ENCODE assay signal across 23 cellular contexts in the genomic region with DNA sequence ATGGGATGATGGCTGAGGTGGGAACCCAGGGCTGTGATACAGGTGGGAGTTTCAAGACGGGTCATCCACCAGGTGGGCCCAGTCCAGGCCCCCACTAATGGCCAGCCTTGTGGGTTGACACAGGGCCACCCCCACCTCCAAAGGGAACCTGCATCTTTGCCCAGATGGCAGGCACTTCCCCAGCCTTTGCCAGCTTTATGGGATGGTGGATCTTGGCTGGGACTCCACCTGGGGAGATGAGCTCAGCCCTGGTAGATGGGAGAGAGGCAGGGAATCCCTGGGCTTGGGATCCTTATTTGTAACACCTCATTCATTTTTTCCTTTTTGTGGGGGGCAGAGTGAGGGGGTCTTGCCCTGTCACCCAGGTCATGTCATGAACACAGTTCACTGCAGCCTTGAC. TPM values are rescaled to one million over a fixed set of nuclear protein-coding genes. Genes with fewer than 3 reads are reported as not detected.
DNase-seq lines count a peak whose midpoint lies in the region; ATAC-seq and TF ChIP-seq lines count a peak whose summit lies in the region.
"Had no signal": no experiment of that assay in that cellular context is flagged by ENCODE, and none has a peak within 500 bp of the region (broad histone marks: within the 10 kb centered on the region; RNA-seq: fewer than 3 reads in every experiment).

No MANE protein-coding gene starts in this region.

- peaks cover 40% of the 10 kb centered on the region for H3K36me3 Mint-ChIP-seq in T-helper 1 cell treated with Interleukin-12 subunit alpha and Interleukin-12 subunit beta and Interleukin-4 antibody, amounts not matched to agents 30 μg/mL and 1 μg/mL, for 36 hours (ENCODE audit: low read depth)
- peaks cover 100% of the 10 kb centered on the region for H3K36me3 Mint-ChIP-seq in activated T-helper 17 cell treated with anti-CD3 and anti-CD28 coated beads, Interleukin-2, amount 50 U/mL, for 72 hours (ENCODE audit: low read depth)
- no peaks in the 10 kb centered on the region for H3K36me3 Mint-ChIP-seq in HFFc6 (ENCODE audit: low read depth)

- no peak overlapping the region for H2BK120ac ChIP-seq in neuronal stem cell (ENCODE audit: low read depth, low read length)

- H3K23ac ChIP-seq in neuronal stem cell (ENCODE audit: low read depth, low read length, poor library complexity): no peak overlapping the region

- no peak overlapping the region for H3K18ac ChIP-seq in neuronal stem cell (ENCODE audit: low read length)

- no peak overlapping the region for H2BK12ac ChIP-seq in neuronal stem cell (ENCODE audit: low read length)

- no peaks in the 10 kb centered on the region for H3K79me1 ChIP-seq in neuronal stem cell (ENCODE audit: low read depth, low read length)

- H2AK5ac ChIP-seq in neuronal stem cell (ENCODE audit: low read depth, low read length): no peak overlapping the region

- H3K9ac ChIP-seq in neuronal stem cell (ENCODE audit: low read depth, low read length, poor library complexity): no peak overlapping the region

- H3K4me3 ChIP-seq in neuronal stem cell (ENCODE audit: low read length in 2 of 2): no peak overlapping the region
- H3K4me3 ChIP-seq: cardiac muscle cell, prostate gland, upper lobe of right lung had no signal

- no peak overlapping the region for H4K91ac ChIP-seq in neuronal stem cell (ENCODE audit: low read depth, low read length, poor library complexity)

- no peak for ATAC-seq in activated T-helper 17 cell treated with anti-CD3 and anti-CD28 coated beads, Interleukin-2, amount 50 U/mL, for 72 hours (replicated peaks)
- ATAC-seq: upper lobe of right lung had no signal

- H3K27me3 Mint-ChIP-seq in T-helper 1 cell treated with Interleukin-12 subunit alpha and Interleukin-12 subunit beta and Interleukin-4 antibody, amounts not matched to agents 30 μg/mL and 1 μg/mL, for 36 hours (ENCODE audit: low read depth): no peaks in the 10 kb centered on the region
- H3K27me3 Mint-ChIP-seq in activated T-helper 17 cell treated with anti-CD3 and anti-CD28 coated beads, Interleukin-2, amount 50 U/mL, for 72 hours: no peaks in the 10 kb centered on the region
- H3K27me3 Mint-ChIP-seq in HFFc6 (ENCODE audit: insufficient read depth): peaks cover 5% of the 10 kb centered on the region

- no peak overlapping the region for H3K4me3 Mint-ChIP-seq in T-helper 1 cell treated with Interleukin-12 subunit alpha and Interleukin-12 subunit beta and Interleukin-4 antibody, amounts not matched to agents 30 μg/mL and 1 μg/mL, for 36 hours
- H3K4me3 Mint-ChIP-seq in activated T-helper 17 cell treated with anti-CD3 and anti-CD28 coated beads, Interleukin-2, amount 50 U/mL, for 72 hours: no peak overlapping the region
- no peak overlapping the region for H3K4me3 Mint-ChIP-seq in HFFc6
- H3K4me3 Mint-ChIP-seq: activated naive CD4-positive, alpha-beta T cell treated with anti-CD3 and anti-CD28 coated beads for 36 hours; T-helper 2 cell treated with Interferon-gamma antibody and Interleukin-4, amounts not matched to agents 5 μg/mL and 100 μg/mL, for 36 hours had no signal

- no peaks in the 10 kb centered on the region for H3K9me3 ChIP-seq in neuronal stem cell (replicated peaks in 1 of 2; ENCODE audit: control insufficient read depth in 2 of 2, insufficient read depth in 1 of 2, low read depth in 1 of 2, low read length in 2 of 2)
- H3K9me3 ChIP-seq: prostate gland, upper lobe of right lung had no signal

- no peaks in the 10 kb centered on the region for H3K27me3 ChIP-seq in neuronal stem cell (ENCODE audit: control insufficient read depth in 3 of 3, insufficient read depth in 3 of 3, low read depth in 1 of 3, low read length in 3 of 3)
- H3K27me3 ChIP-seq: cardiac muscle cell, upper lobe of right lung had no signal

- DNase-seq in T-helper 1 cell: no peak
- DNase-seq in NCI-H446 (lab: John Stamatoyannopoulos, UW): peak; percentile 14 to 47
- no peak for DNase-seq in neuronal stem cell (ENCODE audit: low spot score)
- no peak for DNase-seq in SW480 (ENCODE audit: low spot score)
- DNase-seq in NK-92 treated with Interleukin-12 subunit alpha and Interleukin-12 subunit beta, amount 100 ng/mL, for 24 hours (lab: John Stamatoyannopoulos, UW): no peak
- DNase-seq in HFFc6: no peak
- DNase-seq: activated naive CD4-positive, alpha-beta T cell treated with anti-CD3 and anti-CD28 coated beads for 36 hours; activated T-cell treated with anti-CD3 and anti-CD28 coated beads, Interleukin-2, amount 50 U/mL, for 48 hours; AML-193; aorta; EL; H7; Kasumi-1; MV-4-11; NCI-H1694; NCI-H524 treated with DMSO at 0.1 percent for 48 hours; upper lobe of right lung; WERI-Rb-1 had no signal

- H3K4me1 Mint-ChIP-seq in T-helper 1 cell treated with Interleukin-12 subunit alpha and Interleukin-12 subunit beta and Interleukin-4 antibody, amounts not matched to agents 30 μg/mL and 1 μg/mL, for 36 hours (ENCODE audit: low read depth): peaks cover 48% of the 10 kb centered on the region
- H3K4me1 Mint-ChIP-seq in activated T-helper 17 cell treated with anti-CD3 and anti-CD28 coated beads, Interleukin-2, amount 50 U/mL, for 72 hours: peaks cover 56% of the 10 kb centered on the region
- H3K4me1 Mint-ChIP-seq in HFFc6 (ENCODE audit: low read depth): peaks cover 1% of the 10 kb centered on the region; the same call in 1 of the 2 replicates

- no peak overlapping the region for H3K27ac ChIP-seq in neuronal stem cell (replicated peaks; ENCODE audit: low read length)
- H3K27ac ChIP-seq: cardiac muscle cell, prostate gland, upper lobe of right lung, WERI-Rb-1 had no signal

- no peak for TF ChIP-seq CTCF in HFFc6 (IDR thresholded peaks at IDR 0.05)

- H3K9me3 Mint-ChIP-seq in T-helper 1 cell treated with Interleukin-12 subunit alpha and Interleukin-12 subunit beta and Interleukin-4 antibody, amounts not matched to agents 30 μg/mL and 1 μg/mL, for 36 hours: no peaks in the 10 kb centered on the region
- no peaks in the 10 kb centered on the region for H3K9me3 Mint-ChIP-seq in activated T-helper 17 cell treated with anti-CD3 and anti-CD28 coated beads, Interleukin-2, amount 50 U/mL, for 72 hours
- H3K9me3 Mint-ChIP-seq in HFFc6: no peaks in the 10 kb centered on the region
- H3K9me3 Mint-ChIP-seq: activated naive CD4-positive, alpha-beta T cell treated with anti-CD3 and anti-CD28 coated beads for 36 hours; T-helper 2 cell treated with Interferon-gamma antibody and Interleukin-4, amounts not matched to agents 5 μg/mL and 100 μg/mL, for 36 hours had no signal

- H3K27ac Mint-ChIP-seq in T-helper 1 cell treated with Interleukin-12 subunit alpha and Interleukin-12 subunit beta and Interleukin-4 antibody, amounts not matched to agents 30 μg/mL and 1 μg/mL, for 36 hours: peak overlapping the region; percentile 45
- H3K27ac Mint-ChIP-seq in activated T-helper 17 cell treated with anti-CD3 and anti-CD28 coated beads, Interleukin-2, amount 50 U/mL, for 72 hours: peak overlapping the region; percentile 95
- H3K27ac Mint-ChIP-seq in HFFc6: no peak overlapping the region

- H2AFZ ChIP-seq in neuronal stem cell (ENCODE audit: low read length): no peak overlapping the region

- peaks cover 6 to 28% of the 10 kb centered on the region in 2 donors for H3K4me1 ChIP-seq in neuronal stem cell (ENCODE audit: control insufficient read depth in 2 of 2, insufficient read depth in 1 of 2, low read depth in 1 of 2, low read length in 2 of 2)

- no peak overlapping the region for H3K4ac ChIP-seq in neuronal stem cell (ENCODE audit: low read length)

- no peak overlapping the region for H4K8ac ChIP-seq in neuronal stem cell (ENCODE audit: low read depth, low read length)

- H2BK15ac ChIP-seq in neuronal stem cell (ENCODE audit: low read length): peak overlapping the region; percentile 8

- H3K4me2 ChIP-seq in neuronal stem cell (ENCODE audit: insufficient read depth, low read length, poor library complexity, severe bottlenecking): no peak overlapping the region

- H3K14ac ChIP-seq in neuronal stem cell (ENCODE audit: low read length): no peak overlapping the region

- WGBS in neuronal stem cell (ENCODE audit: extremely low coverage in 2 of 2, insufficient read length in 2 of 2, insufficient replicate concordance in 1 of 2), 2 donors: no CpG with 5 or more reads among the region's 1 CpG

- no peak overlapping the region for H2BK5ac ChIP-seq in neuronal stem cell (ENCODE audit: low read length)

- peaks cover 0 to 8% of the 10 kb centered on the region in 2 donors for H3K36me3 ChIP-seq in neuronal stem cell (replicated peaks in 1 of 2; ENCODE audit: control insufficient read depth in 2 of 2, insufficient read depth in 2 of 2, low read length in 2 of 2)
- H3K36me3 ChIP-seq: cardiac muscle cell, prostate gland, upper lobe of right lung, WERI-Rb-1 had no signal

RNA-seq across cellular contexts. Expression of a gene that starts 33.4 kb away (rescaled TPM):
- total RNA-seq in activated T-helper 17 cell treated with anti-CD3 and anti-CD28 coated beads, Interleukin-2, amount 50 U/mL, for 72 hours: 100 to 1,000 TPM; 147 to 620 TPM
- polyA plus RNA-seq in neuronal stem cell (2013, experiment 1 of 2): 51.9 TPM
- 51.1 TPM for polyA plus RNA-seq in neuronal stem cell (2013, experiment 2 of 2)
- 10 to 100 TPM; 17.3 to 31.7 (median 20.7) TPM for total RNA-seq in HFFc6 (2021; fragmentation: NEBNext Ultra II Directional; extraction: Animal tissue kit (Norgen Biotek cat#: 25700))

Comparison
In these comparisons a context has a peak if more than half of its experiments do, and no peak if none do; other contexts are left out.
1. DNase-seq: peak in NCI-H446 (2 of 2); none in T-helper 1 cell (0 of 5), neuronal stem cell (single experiment), SW480 (single experiment), NK-92 treated with Interleukin-12 subunit alpha and Interleukin-12 subunit beta, amount 100 ng/mL, for 24 hours (single experiment) and HFFc6 (single experiment).
2. RNA of a gene that starts 33.4 kb away (total RNA-seq): 147 to 620 TPM in activated T-helper 17 cell treated with anti-CD3 and anti-CD28 coated beads, Interleukin-2, amount 50 U/mL, for 72 hours; 17.3 to 31.7 TPM in HFFc6; every median in the first group is over 4 times any median in the second.